ENCODE assay signal across 16 cellular contexts in genomic region chr9:20945269-20945668, GRCh38.
DNase-seq lines count a peak whose midpoint lies in the region; TF ChIP-seq lines count a peak whose summit lies in the region.
"Had no signal": no experiment of that assay in that cellular context is flagged by ENCODE, and none has a peak within 500 bp of the region (broad histone marks: within the 10 kb centered on the region; RNA-seq: fewer than 3 reads in every experiment).

No MANE protein-coding gene starts in this region.

- no peaks in the 10 kb centered on the region for H3K27me3 ChIP-seq in osteoblast (ENCODE audit: insufficient read depth, low read length)
- H3K27me3 ChIP-seq: BLaER1 treated with 17β-estradiol and CSF1 and Interleukin-3, amounts not matched to agents 10 nM and 100 nM had no signal

- no peaks in the 10 kb centered on the region for H3K79me2 ChIP-seq in osteoblast (ENCODE audit: insufficient read depth, low read length)

- no peak overlapping the region for H3K27ac ChIP-seq in osteoblast (ENCODE audit: low read depth, low read length)
- H3K27ac ChIP-seq: BLaER1 treated with 17β-estradiol and CSF1 and Interleukin-3, amounts not matched to agents 10 nM and 100 nM had no signal

- DNase-seq in COLO829 (ENCODE audit: low spot score) (peak; percentile 28), foreskin melanocyte (peak; percentile 57), neural crest cell (ENCODE audit: low read depth, low spot score) (peak; percentile 7), putamen (ENCODE audit: low spot score) (peak; percentile 29), osteoblast (ENCODE audit: insufficient read length, low spot score, missing footprints) (no peak), SK-N-DZ (ENCODE audit: low spot score) (no peak), mucosa of gallbladder (ENCODE audit: low spot score) (no peak)
- DNase-seq: 8988T; AML-193; Calu3; CD4-positive, CD25-positive, alpha-beta regulatory T cell; DMS 273 treated with DMSO at 0.1 percent for 48 hours; H7; IMR-90 had no signal

- H3K4me3 Mint-ChIP-seq in neural crest cell, result peak overlapping the region; percentile 27
- H3K4me3 Mint-ChIP-seq: CD4-positive, CD25-positive, alpha-beta regulatory T cell; GM23338 had no signal

- H3K4me3 ChIP-seq in osteoblast (ENCODE audit: insufficient read depth, low read length), result no peak overlapping the region
- H3K4me3 ChIP-seq: BLaER1 treated with 17β-estradiol and CSF1 and Interleukin-3, amounts not matched to agents 10 nM and 100 nM; GM23338 had no signal

- H2AFZ ChIP-seq in osteoblast (ENCODE audit: low read length), result no peak overlapping the region
- H2AFZ ChIP-seq: GM23338 had no signal

- no peaks in the 10 kb centered on the region for H4K20me1 ChIP-seq in osteoblast (ENCODE audit: insufficient read depth, low read length)
- H4K20me1 ChIP-seq: BLaER1 treated with 17β-estradiol and CSF1 and Interleukin-3, amounts not matched to agents 10 nM and 100 nM had no signal

- peaks cover 2% of the 10 kb centered on the region for H3K36me3 ChIP-seq in osteoblast (ENCODE audit: insufficient read depth, low read length)

- H3K9me3 ChIP-seq in osteoblast (ENCODE audit: low read depth, low read length), result no peaks in the 10 kb centered on the region
- H3K9me3 ChIP-seq: BLaER1 treated with 17β-estradiol and CSF1 and Interleukin-3, amounts not matched to agents 10 nM and 100 nM had no signal

- no peaks in the 10 kb centered on the region for H3K9me3 Mint-ChIP-seq in neural crest cell
- H3K9me3 Mint-ChIP-seq: CD4-positive, CD25-positive, alpha-beta regulatory T cell; GM23338 had no signal

- H3K4me2 ChIP-seq in osteoblast (ENCODE audit: insufficient read depth, low read length), result no peak overlapping the region
- H3K4me2 ChIP-seq: BLaER1 treated with 17β-estradiol and CSF1 and Interleukin-3, amounts not matched to agents 10 nM and 100 nM; GM23338 had no signal

- peak overlapping the region; percentile 2 for H3K27ac Mint-ChIP-seq in neural crest cell (ENCODE audit: unreplicated experiment)
- H3K27ac Mint-ChIP-seq: CD4-positive, CD25-positive, alpha-beta regulatory T cell; GM23338 had no signal

- TF ChIP-seq CTCF in neural crest cell (conservative IDR thresholded peaks at IDR 0.05) (no peak), osteoblast (IDR thresholded peaks at IDR 0.05; ENCODE audit: extremely low read depth, low read depth, low read length) (no peak)

- H3K36me3 Mint-ChIP-seq in neural crest cell (ENCODE audit: low read depth), result peaks cover 7% of the 10 kb centered on the region

- H3K27me3 Mint-ChIP-seq in neural crest cell (ENCODE audit: low read depth), result no peaks in the 10 kb centered on the region
- H3K27me3 Mint-ChIP-seq: CD4-positive, CD25-positive, alpha-beta regulatory T cell had no signal

- peaks cover 4% of the 10 kb centered on the region for H3K4me1 ChIP-seq in osteoblast (ENCODE audit: insufficient read depth, low read length)
- H3K4me1 ChIP-seq: BLaER1 treated with 17β-estradiol and CSF1 and Interleukin-3, amounts not matched to agents 10 nM and 100 nM had no signal

- peaks cover 61% of the 10 kb centered on the region for H3K4me1 Mint-ChIP-seq in neural crest cell

Comparison
In these comparisons a context has a peak if more than half of its experiments do, and no peak if none do; other contexts are left out.
1. DNase-seq: peak in COLO829 (single experiment), foreskin melanocyte (single experiment), neural crest cell (single experiment) and putamen (single experiment); none in osteoblast (single experiment), SK-N-DZ (single experiment) and mucosa of gallbladder (single experiment).